ENCODE assay signal across 29 cellular contexts in genomic region chrX:96098471-96098870, GRCh38.
"Had no signal": no experiment of that assay in that cellular context is flagged by ENCODE, and none has a peak within 500 bp of the region (broad histone marks: within the 10 kb centered on the region; RNA-seq: fewer than 3 reads in every experiment).

No MANE protein-coding gene starts in this region.

- H3K9me3 ChIP-seq: colonic mucosa, esophagus muscularis mucosa, esophagus squamous epithelium, gastrocnemius medialis, gastroesophageal sphincter, heart left ventricle, heart right ventricle had no signal

- H3K79me2 ChIP-seq: hepatocyte had no signal

- ATAC-seq: effector memory CD8-positive, alpha-beta T cell; esophagus mucosa; foreskin keratinocyte; gastrocnemius medialis; gastroesophageal sphincter; heart left ventricle; heart right ventricle had no signal

- H3K4me3 Mint-ChIP-seq: dendritic cell treated with granulocyte-macrophage colony-stimulating factor and Interleukin-4, amounts not matched to agents 40 ng/mL and 50 ng/mL, for 4 days; effector memory CD8-positive, alpha-beta T cell; endodermal cell had no signal

- H3K9me3 Mint-ChIP-seq: dendritic cell treated with granulocyte-macrophage colony-stimulating factor and Interleukin-4, amounts not matched to agents 40 ng/mL and 50 ng/mL, for 4 days; effector memory CD8-positive, alpha-beta T cell; endodermal cell had no signal

- H3K27me3 Mint-ChIP-seq: dendritic cell treated with granulocyte-macrophage colony-stimulating factor and Interleukin-4, amounts not matched to agents 40 ng/mL and 50 ng/mL, for 4 days; effector memory CD8-positive, alpha-beta T cell had no signal

- DNase-seq: colonic mucosa; cortex of kidney; dermis blood vessel endothelial cell; dorsolateral prefrontal cortex; effector CD4-positive, alpha-beta T cell; effector CD8-positive, alpha-beta T cell; effector memory CD4-positive, alpha-beta T cell; effector memory CD8-positive, alpha-beta T cell; endodermal cell; erythroblast; esophagus squamous epithelium; foreskin fibroblast; foreskin keratinocyte; foreskin melanocyte; gastrocnemius medialis; glutamatergic neuron; head of caudate nucleus; heart left ventricle; heart right ventricle had no signal

- H3K4me1 ChIP-seq: colonic mucosa, esophagus muscularis mucosa, esophagus squamous epithelium, foreskin keratinocyte, gastrocnemius medialis, gastroesophageal sphincter, heart left ventricle, heart right ventricle had no signal

- H3K27me3 ChIP-seq: colonic mucosa, esophagus muscularis mucosa, esophagus squamous epithelium, foreskin keratinocyte, gastrocnemius medialis, gastroesophageal sphincter, heart left ventricle, heart right ventricle, hepatocyte had no signal

- H3K36me3 ChIP-seq: colonic mucosa, esophagus muscularis mucosa, esophagus squamous epithelium, gastrocnemius medialis, gastroesophageal sphincter, heart left ventricle, heart right ventricle had no signal

- FAIRE-seq: endometrium, endothelial cell of umbilical vein, frontal cortex had no signal

- H3K27ac Mint-ChIP-seq: dendritic cell treated with granulocyte-macrophage colony-stimulating factor and Interleukin-4, amounts not matched to agents 40 ng/mL and 50 ng/mL, for 4 days; effector memory CD8-positive, alpha-beta T cell; endodermal cell had no signal

- H3K4me2 ChIP-seq: hepatocyte had no signal

- H3K27ac ChIP-seq: colonic mucosa, coronary artery, dorsolateral prefrontal cortex, epithelial cell of prostate, esophagus muscularis mucosa, esophagus squamous epithelium, foreskin keratinocyte, gastrocnemius medialis, gastroesophageal sphincter, heart left ventricle, heart right ventricle, hepatocyte had no signal

- H2AFZ ChIP-seq: hepatocyte had no signal

- H3K4me3 ChIP-seq: colonic mucosa, coronary artery, dorsolateral prefrontal cortex, esophagus muscularis mucosa, esophagus squamous epithelium, gastrocnemius medialis, gastroesophageal sphincter, heart left ventricle, heart right ventricle, hepatocyte had no signal
